In genomic region chr15:68787609-68788264, GRCh38 we compare ENCODE assay signal across 13 cellular contexts. TPM values are rescaled to one million over a fixed set of nuclear protein-coding genes. Genes with fewer than 3 reads are reported as not detected.
DNase-seq lines count a peak whose midpoint lies in the region; ATAC-seq and TF ChIP-seq lines count a peak whose summit lies in the region.
"Had no signal": no experiment of that assay in that cellular context is flagged by ENCODE, and none has a peak within 500 bp of the region (broad histone marks: within the 10 kb centered on the region; RNA-seq: fewer than 3 reads in every experiment).

No MANE protein-coding gene starts in this region.

- H3K27me3 ChIP-seq in left ventricle myocardium inferior (ENCODE audit: low read depth) (no peaks in the 10 kb centered on the region), endodermal cell (ENCODE audit: control insufficient read depth, insufficient read depth, low read length, poor library complexity, severe bottlenecking) (no peaks in the 10 kb centered on the region)

- 88 to 95% methylated on average over 13 to 17 of the region's 17 CpGs for WGBS in endodermal cell (ENCODE audit: insufficient coverage in 1 of 2, insufficient read length in 1 of 2), 2 experiments

- H3K36me3 ChIP-seq in left ventricle myocardium inferior: peaks cover 45% of the 10 kb centered on the region
- peaks cover 67% of the 10 kb centered on the region for H3K36me3 ChIP-seq in endodermal cell (ENCODE audit: control insufficient read depth, insufficient read depth, low read length)

- peaks cover 52% of the 10 kb centered on the region for H3K36me3 Mint-ChIP-seq in endodermal cell (ENCODE audit: low read depth)
- peaks cover 9% of the 10 kb centered on the region for H3K36me3 Mint-ChIP-seq in natural killer cell treated with Interleukin-12 subunit alpha and Interleukin-12 subunit beta and Interleukin-15 and Interleukin-18, amount 100 ng/mL, for 72 hours

- H3K27me3 Mint-ChIP-seq in endodermal cell (ENCODE audit: insufficient read depth): no peaks in the 10 kb centered on the region
- no peaks in the 10 kb centered on the region for H3K27me3 Mint-ChIP-seq in natural killer cell treated with Interleukin-12 subunit alpha and Interleukin-12 subunit beta and Interleukin-15 and Interleukin-18, amount 100 ng/mL, for 72 hours
- H3K27me3 Mint-ChIP-seq: T-cell had no signal

- intact Hi-C loops in left ventricle myocardium inferior (cut with micrococcal nuclease) (no loop called here), Right ventricle myocardium inferior (cut with DNase I) (no loop called here)

- no peak for DNase-seq in left ventricle myocardium inferior
- DNase-seq in Right ventricle myocardium inferior (ENCODE audit: missing footprints): no peak
- DNase-seq in endodermal cell: no peak
- DNase-seq in natural killer cell treated with Interleukin-12 subunit alpha and Interleukin-12 subunit beta and Interleukin-15 and Interleukin-18, amount 100 ng/mL, for 72 hours (ENCODE audit: low spot score): no peak
- DNase-seq in stimulated activated CD4-positive, alpha-beta T cell treated with anti-CD3 and anti-CD28 coated beads, Interleukin-15, amount 100 ng/mL, for 24 hours: no peak
- DNase-seq: activated CD4-positive, alpha-beta T cell treated with anti-CD3 and anti-CD28 coated beads, Interleukin-2, amount 50 U/mL, for 48 hours; cerebellar nuclear complex; DMS79 treated with DMSO at 0.1 percent for 48 hours; small intestine; T-cell had no signal

- peaks cover 76% of the 10 kb centered on the region for H3K4me1 Mint-ChIP-seq in endodermal cell
- peaks cover 81% of the 10 kb centered on the region in 2 donors for H3K4me1 Mint-ChIP-seq in natural killer cell treated with Interleukin-12 subunit alpha and Interleukin-12 subunit beta and Interleukin-15 and Interleukin-18, amount 100 ng/mL, for 72 hours (ENCODE audit: low read depth in 2 of 2)

- H3K4me1 ChIP-seq in left ventricle myocardium inferior (peaks cover 70% of the 10 kb centered on the region), endodermal cell (ENCODE audit: control insufficient read depth, insufficient read depth, low read length) (peaks cover 32% of the 10 kb centered on the region)

- H3K9ac ChIP-seq in endodermal cell (ENCODE audit: extremely low read depth, low read length, poor library complexity, severe bottlenecking): no peak overlapping the region

- H3K4me3 ChIP-seq in left ventricle myocardium inferior (no peak overlapping the region), endodermal cell (ENCODE audit: low read length) (no peak overlapping the region)

- TF ChIP-seq CTCF in left ventricle myocardium inferior (IDR thresholded peaks at IDR 0.05; ENCODE audit: borderline replicate concordance) (no peak), endodermal cell (conservative IDR thresholded peaks at IDR 0.05) (no peak)

- no peaks in the 10 kb centered on the region for H3K9me3 Mint-ChIP-seq in endodermal cell
- peaks cover 3% of the 10 kb centered on the region for H3K9me3 Mint-ChIP-seq in natural killer cell treated with Interleukin-12 subunit alpha and Interleukin-12 subunit beta and Interleukin-15 and Interleukin-18, amount 100 ng/mL, for 72 hours
- H3K9me3 Mint-ChIP-seq: T-cell had no signal

- no peak for ATAC-seq in Right ventricle myocardium inferior
- ATAC-seq in natural killer cell treated with Interleukin-12 subunit alpha and Interleukin-12 subunit beta and Interleukin-15 and Interleukin-18, amount 100 ng/mL, for 72 hours: no peak
- ATAC-seq in GM21528 (IDR thresholded peaks at IDR 0.05; ENCODE audit: low FRiP score, unreplicated experiment): no peak
- ATAC-seq in GM18867 (IDR thresholded peaks at IDR 0.05; ENCODE audit: unreplicated experiment): no peak
- no peak for ATAC-seq in HG02798 (IDR thresholded peaks at IDR 0.05; ENCODE audit: poor library complexity, unreplicated experiment)
- ATAC-seq: T-cell had no signal

- H3K27ac ChIP-seq in left ventricle myocardium inferior (replicated peaks) (peak overlapping the region; percentile 79), endodermal cell (ENCODE audit: low read depth, low read length) (no peak overlapping the region)

- peak overlapping the region; percentile 16 for H3K4me3 Mint-ChIP-seq in endodermal cell
- no peak overlapping the region for H3K4me3 Mint-ChIP-seq in natural killer cell treated with Interleukin-12 subunit alpha and Interleukin-12 subunit beta and Interleukin-15 and Interleukin-18, amount 100 ng/mL, for 72 hours
- H3K4me3 Mint-ChIP-seq: T-cell had no signal

- no peaks in the 10 kb centered on the region for H3K9me3 ChIP-seq in left ventricle myocardium inferior (replicated peaks)
- H3K9me3 ChIP-seq in endodermal cell (ENCODE audit: control insufficient read depth, low read length): no peaks in the 10 kb centered on the region

- peak overlapping the region; percentile 71 for H3K27ac Mint-ChIP-seq in endodermal cell
- peak overlapping the region; percentile 95 to 100 for H3K27ac Mint-ChIP-seq in natural killer cell treated with Interleukin-12 subunit alpha and Interleukin-12 subunit beta and Interleukin-15 and Interleukin-18, amount 100 ng/mL, for 72 hours

RNA-seq across cellular contexts. Expression of gene ANP32A, which starts 33.0 kb away (rescaled TPM):
- total RNA-seq in left ventricle myocardium inferior (150 TPM), Right ventricle myocardium inferior (134 TPM), endodermal cell (100 to 1,000 TPM; 346 to 385 TPM)
- polyA plus RNA-seq in endodermal cell (2013, experiment 1 of 2): 302 TPM
- 289 TPM for polyA plus RNA-seq in endodermal cell (2013, experiment 2 of 2)
- 100 to 1,000 TPM; 208 to 278 TPM for total RNA-seq in natural killer cell treated with Interleukin-12 subunit alpha and Interleukin-12 subunit beta and Interleukin-15 and Interleukin-18, amount 100 ng/mL, for 72 hours
